ENCODE assay signal across 7 cellular contexts in the genomic region with DNA sequence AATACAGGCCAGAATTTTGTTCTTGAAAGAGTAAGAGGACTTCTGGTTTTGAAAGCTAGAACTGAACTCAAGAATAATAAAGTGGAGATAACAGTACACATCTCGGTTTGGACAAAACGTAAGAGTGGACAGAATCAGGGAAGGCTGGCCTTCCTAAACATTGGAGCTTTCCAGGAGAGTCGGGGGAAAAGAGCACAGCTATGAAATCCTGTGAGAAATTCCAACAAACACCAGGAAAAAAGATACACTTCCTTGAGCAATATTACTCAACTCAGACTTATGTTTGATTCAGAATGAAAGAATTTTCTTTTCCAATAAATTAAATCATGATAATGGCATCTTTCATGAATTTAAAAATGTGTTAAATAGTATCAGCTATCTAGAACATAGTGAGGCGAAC. TPM values are rescaled to one million over a fixed set of nuclear protein-coding genes. Genes with fewer than 3 reads are reported as not detected.
A peak's percentile ranks its signal among the peaks of the same experiment; 100 is the strongest.
DNase-seq lines count a peak whose midpoint lies in the region; ATAC-seq, FAIRE-seq and TF ChIP-seq lines count a peak whose summit lies in the region.

No MANE protein-coding gene starts in this region.

- ATAC-seq in HG03521 (IDR thresholded peaks at IDR 0.05; ENCODE audit: unreplicated experiment): no peak

- H3K4me3 Mint-ChIP-seq in HFFc6: peak overlapping the region; percentile 96
- H3K4me3 Mint-ChIP-seq in astrocyte (ENCODE audit: unreplicated experiment): no peak overlapping the region

- DNase-seq in HFFc6 (peak; percentile 6), astrocyte (ENCODE audit: low read depth) (no peak), kidney glomerular epithelial cell (lab: John Stamatoyannopoulos, UW) (peak; percentile 63), stromal cell of bone marrow (ENCODE audit: low read depth) (peak; percentile 29), H4 (ENCODE audit: low spot score) (no peak), DMS 273 (lab: John Stamatoyannopoulos, UW; ENCODE audit: unreplicated experiment) (no peak)

- H2AFZ ChIP-seq in astrocyte (ENCODE audit: low read depth, low read length): peak overlapping the region; percentile 68

- peak overlapping the region; percentile 99 for H3K27ac Mint-ChIP-seq in HFFc6
- H3K27ac Mint-ChIP-seq in astrocyte (ENCODE audit: unreplicated experiment): peak overlapping the region; percentile 83

- H3K4me1 ChIP-seq in astrocyte (ENCODE audit: insufficient read depth, low read length): peaks cover 10% of the 10 kb centered on the region

- TF ChIP-seq CTCF in HFFc6 (IDR thresholded peaks at IDR 0.05) (no peak), astrocyte (IDR thresholded peaks at IDR 0.05; ENCODE audit: insufficient read depth, low read depth, low read length) (no peak)

- peak overlapping the region; percentile 96 for H3K27ac ChIP-seq in astrocyte (ENCODE audit: low read depth, low read length)

- H3K27me3 ChIP-seq in astrocyte (ENCODE audit: insufficient read depth, low read length): no peaks in the 10 kb centered on the region

- H4K20me1 ChIP-seq in astrocyte (ENCODE audit: insufficient read depth, low read length): no peaks in the 10 kb centered on the region

- peak; percentile 41 for FAIRE-seq in astrocyte (lab: Jason Lieb, UNC)

- H3K9ac ChIP-seq in astrocyte (ENCODE audit: low read length): peak overlapping the region; percentile 97

- H3K36me3 Mint-ChIP-seq in HFFc6 (ENCODE audit: low read depth) (no peaks in the 10 kb centered on the region), astrocyte (ENCODE audit: low read depth, unreplicated experiment) (no peaks in the 10 kb centered on the region)

- H3K4me1 Mint-ChIP-seq in HFFc6 (ENCODE audit: low read depth) (peaks cover 33% of the 10 kb centered on the region), astrocyte (ENCODE audit: low read depth, unreplicated experiment) (peaks cover 13% of the 10 kb centered on the region)

- no peaks in the 10 kb centered on the region for H3K36me3 ChIP-seq in astrocyte (ENCODE audit: insufficient read depth, low read length)

- peak overlapping the region; percentile 26 for H3K4me3 ChIP-seq in astrocyte (ENCODE audit: insufficient read depth, low read depth, low read length)

- no peaks in the 10 kb centered on the region for H3K79me2 ChIP-seq in astrocyte (ENCODE audit: insufficient read depth, low read length)

- H3K27me3 Mint-ChIP-seq in HFFc6 (ENCODE audit: insufficient read depth) (no peaks in the 10 kb centered on the region), astrocyte (ENCODE audit: low read depth, unreplicated experiment) (no peaks in the 10 kb centered on the region)

- peak overlapping the region; percentile 95 for H3K4me2 ChIP-seq in astrocyte (ENCODE audit: low read length)

- H3K9me3 Mint-ChIP-seq in HFFc6: no peaks in the 10 kb centered on the region
- H3K9me3 Mint-ChIP-seq in astrocyte (ENCODE audit: unreplicated experiment): no peaks in the 10 kb centered on the region

- H3K9me3 ChIP-seq in astrocyte (ENCODE audit: insufficient read depth, low read depth, low read length): no peaks in the 10 kb centered on the region

RNA-seq across cellular contexts. Expression of a gene that starts 1.1 kb away (rescaled TPM):
- total RNA-seq in HFFc6 (2021; fragmentation: NEBNext Ultra II Directional; extraction: Animal tissue kit (Norgen Biotek cat#: 25700)): 1 to 10 TPM; 2.5 to 4.7 (median 2.6) TPM
- 3.7 and 6.5 TPM in 2 replicates for total RNA-seq in astrocyte
- 8.1 and 9.6 TPM in 2 replicates for total RNA-seq in H4 (2014; rRNA removed; shearing (Covaris generic))

RNA-seq across cellular contexts. Expression of a gene that starts 49.0 kb away (rescaled TPM):
- under 1 TPM in 1 of 6 experiments, not detected in 5; 0.33 TPM for total RNA-seq in HFFc6 (2021; fragmentation: NEBNext Ultra II Directional; extraction: Animal tissue kit (Norgen Biotek cat#: 25700))
- 0.24 TPM in 1 of 2 replicates, not detected in the other for total RNA-seq in astrocyte
- total RNA-seq in H4 (2014; rRNA removed; shearing (Covaris generic)): 3.2 and 6.2 TPM in 2 replicates

Comparison
In these comparisons a context has a peak if more than half of its experiments do, and no peak if none do; other contexts are left out.
1. DNase-seq: peak in HFFc6 (single experiment), kidney glomerular epithelial cell (single experiment) and stromal cell of bone marrow (single experiment); none in astrocyte (single experiment), H4 (single experiment) and DMS 273 (single experiment).